14 cellular contexts compared by ENCODE assay signal in genomic region chr15:39443659-39444219, GRCh38.
DNase-seq lines count a peak whose midpoint lies in the region; ATAC-seq, FAIRE-seq and TF ChIP-seq lines count a peak whose summit lies in the region.
"Had no signal": no experiment of that assay in that cellular context is flagged by ENCODE, and none has a peak within 500 bp of the region (broad histone marks: within the 10 kb centered on the region; RNA-seq: fewer than 3 reads in every experiment).

No MANE protein-coding gene starts in this region.

- no peak for ATAC-seq in SK-N-SH treated with all-trans-retinoic acid at 6 μM for 48 hours
- peak; percentile 54 to 59 for ATAC-seq in natural killer cell treated with Interleukin-12 subunit alpha and Interleukin-12 subunit beta and Interleukin-15 and Interleukin-18, amount 100 ng/mL, for 72 hours
- ATAC-seq in natural killer cell, result no peak
- ATAC-seq in GM12878, result peak; percentile 26; the same call in 2 of the 3 replicates

- POLR2A ChIA-PET in SK-N-SH (lab: Yijun Ruan, JAX), result no interaction called here
- POLR2A ChIA-PET in GM12878 (lab: Charles Lee), result no interaction called here

- 98% methylated on average over 4 of the region's 4 CpGs for WGBS in SK-N-SH (ENCODE audit: low lambda C conversion rate)
- 28% methylated on average over 4 of the region's 4 CpGs for WGBS in GM12878 (ENCODE audit: insufficient coverage, insufficient replicate concordance, low lambda C conversion rate, missing lambda C conversion rate)

- H3K9me3 ChIP-seq in SK-N-SH (no peaks in the 10 kb centered on the region), Loucy (ENCODE audit: insufficient read depth, low read depth, low read length) (no peaks in the 10 kb centered on the region), GM12878 (replicated peaks; ENCODE audit: control insufficient read depth, insufficient read depth, low read length) (no peaks in the 10 kb centered on the region), HAP-1 (peaks cover 3% of the 10 kb centered on the region; the same call in 1 of the 2 replicates)

- TF ChIP-seq CTCF in SK-N-SH (IDR thresholded peaks at IDR 0.05) (no peak), natural killer cell (IDR thresholded peaks at IDR 0.05) (no peak), Loucy (conservative IDR thresholded peaks at IDR 0.05; ENCODE audit: low read length) (no peak), GM12878 (IDR thresholded peaks at IDR 0.05 in 2 of 3, conservative IDR thresholded peaks at IDR 0.05 in 1 of 3; ENCODE audit: control insufficient read depth in 2 of 3, extremely low read depth in 1 of 3, insufficient read depth in 1 of 3, low read depth in 3 of 3, low read length in 3 of 3) (no peak)

- H3K27ac Mint-ChIP-seq in natural killer cell treated with Interleukin-12 subunit alpha and Interleukin-12 subunit beta and Interleukin-15 and Interleukin-18, amount 100 ng/mL, for 72 hours, result no peak overlapping the region
- no peak overlapping the region for H3K27ac Mint-ChIP-seq in natural killer cell
- H3K27ac Mint-ChIP-seq: CD4-positive, alpha-beta T cell had no signal

- H3K4me1 Mint-ChIP-seq in natural killer cell treated with Interleukin-12 subunit alpha and Interleukin-12 subunit beta and Interleukin-15 and Interleukin-18, amount 100 ng/mL, for 72 hours (ENCODE audit: low read depth in 2 of 2), result peaks cover 4 to 5% of the 10 kb centered on the region in 2 donors
- H3K4me1 Mint-ChIP-seq in natural killer cell, result no peaks in the 10 kb centered on the region

- H3K4me2 ChIP-seq in SK-N-SH, result no peak overlapping the region
- H3K4me2 ChIP-seq in Loucy (ENCODE audit: low read depth, low read length, poor library complexity, severe bottlenecking), result peak overlapping the region; percentile 5
- no peak overlapping the region for H3K4me2 ChIP-seq in GM12878 (ENCODE audit: control insufficient read depth, insufficient read depth)

- H3K79me2 ChIP-seq in SK-N-SH (ENCODE audit: insufficient read depth), result no peaks in the 10 kb centered on the region
- H3K79me2 ChIP-seq in Loucy (ENCODE audit: insufficient read depth, low read length), result no peaks in the 10 kb centered on the region
- H3K79me2 ChIP-seq in GM12878 (ENCODE audit: control insufficient read depth, insufficient read depth, low read length), result no peaks in the 10 kb centered on the region

- BruUV-seq in GM12878 (replicated peaks; lab: Mats Ljungman, UMichigan), result no TSS peak

- no peaks in the 10 kb centered on the region for H3F3A ChIP-seq in SK-N-SH (replicated peaks; ENCODE audit: insufficient read depth)
- H3F3A ChIP-seq in Loucy (ENCODE audit: low read depth), result no peaks in the 10 kb centered on the region

- H3K27ac ChIP-seq in SK-N-SH (ENCODE audit: low read depth in 2 of 2, low read length in 1 of 2) (no peak overlapping the region), GM12878 (ENCODE audit: control insufficient read depth, insufficient read depth) (no peak overlapping the region)

- H3K36me3 ChIP-seq in SK-N-SH (replicated peaks in 1 of 2; ENCODE audit: control insufficient read depth in 1 of 2, insufficient read depth in 2 of 2, low read length in 1 of 2), result no peaks in the 10 kb centered on the region
- H3K36me3 ChIP-seq in Loucy (ENCODE audit: insufficient read depth, low read length), result no peaks in the 10 kb centered on the region
- no peaks in the 10 kb centered on the region for H3K36me3 ChIP-seq in GM12878 (ENCODE audit: control insufficient read depth in 2 of 2, insufficient read depth in 2 of 2, low read length in 1 of 2)
- no peaks in the 10 kb centered on the region for H3K36me3 ChIP-seq in HAP-1 (replicated peaks)

- no peak overlapping the region for H3K4me3 Mint-ChIP-seq in natural killer cell treated with Interleukin-12 subunit alpha and Interleukin-12 subunit beta and Interleukin-15 and Interleukin-18, amount 100 ng/mL, for 72 hours
- H3K4me3 Mint-ChIP-seq in natural killer cell, result no peak overlapping the region
- H3K4me3 Mint-ChIP-seq: CD4-positive, alpha-beta T cell had no signal

- peaks cover 50 to 78% of the 10 kb centered on the region in 2 donors for H3K27me3 Mint-ChIP-seq in natural killer cell treated with Interleukin-12 subunit alpha and Interleukin-12 subunit beta and Interleukin-15 and Interleukin-18, amount 100 ng/mL, for 72 hours
- H3K27me3 Mint-ChIP-seq in natural killer cell (ENCODE audit: low read depth in 2 of 2), result peaks cover 39 to 71% of the 10 kb centered on the region in 2 donors

- in situ Hi-C loops in GM12878 (cut with MboI), result no loop called here
- in situ Hi-C loops in HAP-1 (cut with MboI; ENCODE audit: low sequenced_read_pairs), result no loop called here

- H3K9me2 ChIP-seq in SK-N-SH, result no peaks in the 10 kb centered on the region
- no peaks in the 10 kb centered on the region for H3K9me2 ChIP-seq in Loucy (replicated peaks; ENCODE audit: low read depth, low read length)

- H4K20me1 ChIP-seq in SK-N-SH (ENCODE audit: insufficient read depth) (no peaks in the 10 kb centered on the region), Loucy (ENCODE audit: insufficient read depth, low read length, poor library complexity, severe bottlenecking) (no peaks in the 10 kb centered on the region), GM12878 (ENCODE audit: control insufficient read depth, insufficient read depth) (no peaks in the 10 kb centered on the region)

- H3K9me3 Mint-ChIP-seq in natural killer cell treated with Interleukin-12 subunit alpha and Interleukin-12 subunit beta and Interleukin-15 and Interleukin-18, amount 100 ng/mL, for 72 hours, result no peaks in the 10 kb centered on the region
- no peaks in the 10 kb centered on the region for H3K9me3 Mint-ChIP-seq in natural killer cell
- H3K9me3 Mint-ChIP-seq: CD4-positive, alpha-beta T cell had no signal

- H2AFZ ChIP-seq in SK-N-SH (ENCODE audit: low read depth) (no peak overlapping the region), Loucy (ENCODE audit: low read length) (no peak overlapping the region), GM12878 (ENCODE audit: control insufficient read depth, low read depth, low read length) (no peak overlapping the region)

- RAD21 ChIA-PET in GM12878 (lab: Charles Lee; ENCODE audit: unreplicated experiment), result no interaction called here

- intact Hi-C loops in natural killer cell (cut with micrococcal nuclease) (no loop called here), GM12878 (cut with micrococcal nuclease; ENCODE audit: unreplicated experiment) (no loop called here)

- no peak for DNase-seq in SK-N-SH
- no peak for DNase-seq in natural killer cell treated with Interleukin-12 subunit alpha and Interleukin-12 subunit beta and Interleukin-15 and Interleukin-18, amount 100 ng/mL, for 72 hours (ENCODE audit: low spot score)
- DNase-seq in natural killer cell, result no peak
- no peak for DNase-seq in GM12878 (ENCODE audit: low read depth, low spot score)
- no peak for DNase-seq in COLO829 (ENCODE audit: low spot score)
- no peak for DNase-seq in HAP-1 (ENCODE audit: low spot score in 2 of 2)
- DNase-seq: ACHN; C1 segment of cervical spinal cord; CD4-positive, alpha-beta T cell; DND-41; GDM1 had no signal

- FAIRE-seq in GM12878 (lab: Jason Lieb, UNC), result no peak
- FAIRE-seq: H54 had no signal

- SMC1A ChIA-PET in GM12878 (lab: Charles Lee; ENCODE audit: uncharacterized antibody, unreplicated experiment), result no interaction called here

- H3K27me3 ChIP-seq in SK-N-SH (ENCODE audit: insufficient read depth), result no peaks in the 10 kb centered on the region
- no peaks in the 10 kb centered on the region for H3K27me3 ChIP-seq in Loucy (ENCODE audit: insufficient read depth, low read length, poor library complexity, severe bottlenecking)
- H3K27me3 ChIP-seq in GM12878 (replicated peaks in 1 of 2; ENCODE audit: control insufficient read depth in 2 of 2, insufficient read depth in 2 of 2, low read length in 1 of 2), result no peaks in the 10 kb centered on the region
- no peaks in the 10 kb centered on the region for H3K27me3 ChIP-seq in HAP-1 (ENCODE audit: low read depth)

- TF ChIP-seq POLR2A in GM12878 (IDR thresholded peaks at IDR 0.05; ENCODE audit: low read depth, low read length), result no peak

- no peak overlapping the region for H3K4me3 ChIP-seq in SK-N-SH (ENCODE audit: low read depth in 2 of 2, low read length in 1 of 2)
- no peak overlapping the region for H3K4me3 ChIP-seq in Loucy (ENCODE audit: low read length, poor library complexity, severe bottlenecking)
- no peak overlapping the region for H3K4me3 ChIP-seq in GM12878
- no peak overlapping the region for H3K4me3 ChIP-seq in HAP-1

- CTCF ChIA-PET in SK-N-SH (lab: Yijun Ruan, JAX) (no interaction called here), GM12878 (lab: Yijun Ruan, JAX) (no interaction called here)

- no peak overlapping the region for H3K9ac ChIP-seq in SK-N-SH
- no peak overlapping the region for H3K9ac ChIP-seq in Loucy (ENCODE audit: low read depth, low read length, poor library complexity, severe bottlenecking)
- no peak overlapping the region for H3K9ac ChIP-seq in GM12878 (ENCODE audit: control insufficient read depth, insufficient read depth, low read length)

- H3K36me3 Mint-ChIP-seq in natural killer cell treated with Interleukin-12 subunit alpha and Interleukin-12 subunit beta and Interleukin-15 and Interleukin-18, amount 100 ng/mL, for 72 hours, result no peaks in the 10 kb centered on the region
- no peaks in the 10 kb centered on the region for H3K36me3 Mint-ChIP-seq in natural killer cell

- TF ChIP-seq RAD21 in SK-N-SH (IDR thresholded peaks at IDR 0.05; ENCODE audit: low read length) (no peak), GM12878 (IDR thresholded peaks at IDR 0.05; ENCODE audit: insufficient read depth, low read depth, low read length) (no peak)

- no peaks in the 10 kb centered on the region; a peak in 1 of 4 replicates for H3K4me1 ChIP-seq in SK-N-SH (ENCODE audit: control insufficient read depth in 1 of 2, insufficient read depth in 2 of 2, low read depth in 1 of 2, low read length in 1 of 2)
- peaks cover 31% of the 10 kb centered on the region for H3K4me1 ChIP-seq in Loucy (ENCODE audit: insufficient read depth, low read length, poor library complexity, severe bottlenecking)
- no peaks in the 10 kb centered on the region for H3K4me1 ChIP-seq in GM12878 (ENCODE audit: control insufficient read depth, insufficient read depth, low read length)
- no peaks in the 10 kb centered on the region for H3K4me1 ChIP-seq in HAP-1

- no peak for TF ChIP-seq EP300 in SK-N-SH (IDR thresholded peaks at IDR 0.05; ENCODE audit: borderline replicate concordance in 1 of 2, low read depth in 1 of 2, low read length in 1 of 2)
- TF ChIP-seq EP300 in GM12878 (IDR thresholded peaks at IDR 0.05; ENCODE audit: borderline replicate concordance in 1 of 2, control insufficient read depth in 1 of 2, low read depth in 2 of 2, low read length in 2 of 2), result no peak

TF ChIP-seq in SK-N-SH, 30 proteins besides CTCF, POLR2A, EP300 and RAD21 (continues in another document):
- no peak for TF ChIP-seq JUND (IDR thresholded peaks at IDR 0.05)

TF ChIP-seq in GM12878, 131 proteins besides CTCF, POLR2A, EP300 and RAD21:
- no peak for TF ChIP-seq SIX5 (IDR thresholded peaks at IDR 0.05; ENCODE audit: low read depth, low read length, severe bottlenecking)
- peak; percentile 71 for TF ChIP-seq MTA2 (IDR thresholded peaks at IDR 0.05; ENCODE audit: low read depth)
TF ChIP-seq in GM12878: peak in this region for 1.

Comparison
In these comparisons a context has a peak if more than half of its experiments do, and no peak if none do; other contexts are left out.
1. ATAC-seq: peak in natural killer cell treated with Interleukin-12 subunit alpha and Interleukin-12 subunit beta and Interleukin-15 and Interleukin-18, amount 100 ng/mL, for 72 hours (2 of 2) and GM12878 (single experiment); none in SK-N-SH treated with all-trans-retinoic acid at 6 μM for 48 hours (single experiment) and natural killer cell (0 of 3).
2. Of the 26 proteins assayed by ChIP-seq in both GM12878 and SK-N-SH: peak only in GM12878: none; only in SK-N-SH: REST; in both: none; in neither: 25.